In the genomic region with DNA sequence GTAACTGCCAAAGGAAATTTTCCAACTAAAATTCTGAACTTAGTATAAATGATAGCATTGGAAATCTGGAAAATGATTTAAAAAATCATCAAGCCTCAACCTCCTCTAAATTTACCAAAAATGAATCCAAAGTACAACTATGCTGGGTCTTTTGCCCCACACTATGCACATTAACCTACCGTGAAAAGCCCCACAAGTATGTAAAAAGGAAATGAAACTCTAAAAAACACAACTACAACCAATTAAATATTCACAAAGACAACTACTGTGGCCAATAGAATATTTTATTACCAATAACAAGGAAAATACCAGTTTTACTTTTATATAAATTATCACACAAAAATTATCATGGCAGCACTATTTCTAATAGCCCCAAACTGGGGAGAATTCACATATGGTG, we compare ENCODE assay signal across 33 cellular contexts. TPM values are rescaled to one million over a fixed set of nuclear protein-coding genes. Genes with fewer than 3 reads are reported as not detected.
A peak's percentile ranks its signal among the peaks of the same experiment; 100 is the strongest.
DNase-seq lines count a peak whose midpoint lies in the region; ATAC-seq and TF ChIP-seq lines count a peak whose summit lies in the region.
"Had no signal": no experiment of that assay in that cellular context is flagged by ENCODE, and none has a peak within 500 bp of the region (broad histone marks: within the 10 kb centered on the region; RNA-seq: fewer than 3 reads in every experiment).

No MANE protein-coding gene starts in this region.

- H2AFZ ChIP-seq in H9 (ENCODE audit: low read length), result no peak overlapping the region
- H2AFZ ChIP-seq: GM23248, neural progenitor cell, parathyroid adenoma had no signal

- H3K9me3 Mint-ChIP-seq in H9, result no peaks in the 10 kb centered on the region
- no peaks in the 10 kb centered on the region for H3K9me3 Mint-ChIP-seq in activated CD4-positive, alpha-beta memory T cell treated with anti-CD3 and anti-CD28 coated beads, Interleukin-2, amount 10 ng/mL, durations not matched to agents 7 days and 5 days
- no peaks in the 10 kb centered on the region for H3K9me3 Mint-ChIP-seq in stimulated activated naive B cell treated with anti-CD40 and anti-IgM and Interleukin-4, amounts not matched to agents 10 μg/mL and 1 μg/mL and 100 μg/mL, for 72 hours
- no peaks in the 10 kb centered on the region for H3K9me3 Mint-ChIP-seq in MCF 10A (ENCODE audit: unreplicated experiment)
- H3K9me3 Mint-ChIP-seq: activated T-helper 1 cell treated with anti-CD3 and anti-CD28 coated beads, Interleukin-12 subunit alpha, Interleukin-12 subunit beta, Interleukin-2, Interleukin-4 antibody, amounts not matched to agents 30 ng/mL and 10 ng/mL and 1 ng/mL, durations not matched to agents 14 hours and 24 hours and 36 hours; HFFc6; neural progenitor cell had no signal

- peaks cover 71 to 100% (median 97%) of the 10 kb centered on the region in 3 experiments; a peak in 6 of 7 replicates for H3K36me3 Mint-ChIP-seq in H9 (ENCODE audit: insufficient read depth in 1 of 3, low read depth in 3 of 3)
- H3K36me3 Mint-ChIP-seq in activated CD4-positive, alpha-beta memory T cell treated with anti-CD3 and anti-CD28 coated beads, Interleukin-2, amount 10 ng/mL, durations not matched to agents 7 days and 5 days (ENCODE audit: low read depth), result peaks cover 90% of the 10 kb centered on the region
- peaks cover 55 to 80% of the 10 kb centered on the region in 2 donors for H3K36me3 Mint-ChIP-seq in stimulated activated naive B cell treated with anti-CD40 and anti-IgM and Interleukin-4, amounts not matched to agents 10 μg/mL and 1 μg/mL and 100 μg/mL, for 72 hours
- H3K36me3 Mint-ChIP-seq in MCF 10A (ENCODE audit: insufficient read depth, unreplicated experiment), result peaks cover 99% of the 10 kb centered on the region

- H3K56ac ChIP-seq in H9 (ENCODE audit: insufficient read length, low read depth, low read length), result no peak overlapping the region

- H2BK5ac ChIP-seq in H9 (ENCODE audit: insufficient read length, low read length), result no peak overlapping the region

- H3K4me2 ChIP-seq in H9 (ENCODE audit: insufficient read depth, insufficient read length, low read length), result no peak overlapping the region
- H3K4me2 ChIP-seq: BLaER1 treated with 17β-estradiol and CSF1 and Interleukin-3, amounts not matched to agents 10 nM and 100 nM; neural progenitor cell; smooth muscle cell had no signal

- ATAC-seq in left cardiac atrium, result no peak
- peak; percentile 65 to 77 for ATAC-seq in stimulated activated naive B cell treated with anti-CD40 and anti-IgM and Interleukin-4, amounts not matched to agents 10 μg/mL and 1 μg/mL and 100 μg/mL, for 72 hours (replicated peaks)
- ATAC-seq: esophagus mucosa, foreskin keratinocyte, heart right ventricle had no signal

- H3K9me3 ChIP-seq in cardiac muscle cell (ENCODE audit: low read depth) (no peaks in the 10 kb centered on the region), H9 (ENCODE audit: control insufficient read depth, low read depth, low read length) (no peaks in the 10 kb centered on the region)
- H3K9me3 ChIP-seq: BLaER1 treated with 17β-estradiol and CSF1 and Interleukin-3, amounts not matched to agents 10 nM and 100 nM; breast epithelium; heart right ventricle; right atrium auricular region; SJSA1; suprapubic skin had no signal

- H3K9ac ChIP-seq in H9 (ENCODE audit: extremely low read depth, insufficient read length, low read length), result no peak overlapping the region
- H3K9ac ChIP-seq: BLaER1 treated with 17β-estradiol and CSF1 and Interleukin-3, amounts not matched to agents 10 nM and 100 nM; GM23248; neural progenitor cell; parathyroid adenoma had no signal

- H3K36me3 ChIP-seq in cardiac muscle cell, result peaks cover 80% of the 10 kb centered on the region

- H2BK20ac ChIP-seq in H9 (ENCODE audit: low read depth, low read length, poor library complexity, severe bottlenecking), result no peak overlapping the region

- H3K27me3 ChIP-seq in cardiac muscle cell (no peaks in the 10 kb centered on the region), H9 (ENCODE audit: insufficient read depth, low read length) (no peaks in the 10 kb centered on the region)
- H3K27me3 ChIP-seq: BLaER1 treated with 17β-estradiol and CSF1 and Interleukin-3, amounts not matched to agents 10 nM and 100 nM; breast epithelium; foreskin keratinocyte; heart right ventricle; neural progenitor cell; right atrium auricular region; SJSA1; suprapubic skin had no signal

- no peak overlapping the region for H4K91ac ChIP-seq in H9 (ENCODE audit: insufficient read length, low read depth, low read length)

- no peak overlapping the region for H2BK12ac ChIP-seq in H9 (ENCODE audit: insufficient read length, low read depth, low read length)

- peaks cover 0 to 3% of the 10 kb centered on the region in 2 experiments; a peak in 3 of 4 replicates for H3K4me1 Mint-ChIP-seq in H9
- peaks cover 29% of the 10 kb centered on the region for H3K4me1 Mint-ChIP-seq in activated CD4-positive, alpha-beta memory T cell treated with anti-CD3 and anti-CD28 coated beads, Interleukin-2, amount 10 ng/mL, durations not matched to agents 7 days and 5 days
- peaks cover 13 to 40% of the 10 kb centered on the region in 2 donors for H3K4me1 Mint-ChIP-seq in stimulated activated naive B cell treated with anti-CD40 and anti-IgM and Interleukin-4, amounts not matched to agents 10 μg/mL and 1 μg/mL and 100 μg/mL, for 72 hours
- no peaks in the 10 kb centered on the region for H3K4me1 Mint-ChIP-seq in MCF 10A (ENCODE audit: insufficient read depth, unreplicated experiment)

- POLR2A ChIA-PET in activated CD4-positive, alpha-beta memory T cell treated with anti-CD3 and anti-CD28 coated beads, Interleukin-2, amount 10 ng/mL, durations not matched to agents 7 days and 5 days (lab: Charles Lee), result interaction anchor here (1.0 to 1.8 kb wide), 2 partner anchors 13 to 43 kb away, joined by 3 to 6 read pairs; no protein-coding TSS in a partner anchor
- POLR2A ChIA-PET in MCF 10A (lab: Yijun Ruan, JAX), result no interaction called here

- H3K4me3 Mint-ChIP-seq in H9 (no peak overlapping the region), MCF 10A (ENCODE audit: unreplicated experiment) (no peak overlapping the region)
- no peak overlapping the region for H3K4me3 Mint-ChIP-seq in activated CD4-positive, alpha-beta memory T cell treated with anti-CD3 and anti-CD28 coated beads, Interleukin-2, amount 10 ng/mL, durations not matched to agents 7 days and 5 days
- no peak overlapping the region for H3K4me3 Mint-ChIP-seq in stimulated activated naive B cell treated with anti-CD40 and anti-IgM and Interleukin-4, amounts not matched to agents 10 μg/mL and 1 μg/mL and 100 μg/mL, for 72 hours
- H3K4me3 Mint-ChIP-seq: activated T-helper 1 cell treated with anti-CD3 and anti-CD28 coated beads, Interleukin-12 subunit alpha, Interleukin-12 subunit beta, Interleukin-2, Interleukin-4 antibody, amounts not matched to agents 30 ng/mL and 10 ng/mL and 1 ng/mL, durations not matched to agents 14 hours and 24 hours and 36 hours; HFFc6; neural progenitor cell had no signal

- DNase-seq in cardiac muscle cell (ENCODE audit: low read depth in 1 of 2, low spot score in 1 of 2) (no peak), left cardiac atrium (no peak), H9 (no peak), MCF 10A (ENCODE audit: unreplicated experiment) (no peak), T-helper 9 cell (no peak)
- DNase-seq in activated CD4-positive, alpha-beta memory T cell treated with anti-CD3 and anti-CD28 coated beads, Interleukin-2, amount 10 ng/mL, durations not matched to agents 7 days and 5 days, result no peak
- no peak for DNase-seq in stimulated activated naive B cell treated with anti-CD40 and anti-IgM and Interleukin-4, amounts not matched to agents 10 μg/mL and 1 μg/mL and 100 μg/mL, for 72 hours
- no peak for DNase-seq in activated naive CD4-positive, alpha-beta T cell treated with Interleukin-2 at 50 U/mL for 16 hours
- DNase-seq: activated CD4-positive, CD25-positive, alpha-beta regulatory T cell treated with anti-CD3 and anti-CD28 coated beads, Interleukin-2, amount 50 U/mL, for 72 hours; activated naive CD4-positive, alpha-beta T cell treated with anti-CD3 and anti-CD28 coated beads, Interleukin-2, amount 50 U/mL, for 16 hours; COR-L47; DMS53; foreskin keratinocyte; GDM1; GM23248; heart right ventricle; HFFc6; IMR-90; NCI-H1417; NCI-H774; RPMI8226; T-helper 1 cell had no signal

- H3K4me3 ChIP-seq in cardiac muscle cell, result no peak overlapping the region
- H3K4me3 ChIP-seq: BLaER1 treated with 17β-estradiol and CSF1 and Interleukin-3, amounts not matched to agents 10 nM and 100 nM; breast epithelium; GM23248; heart right ventricle; lung; neural progenitor cell; right atrium auricular region; SJSA1; smooth muscle cell; suprapubic skin had no signal

- peak overlapping the region in 2 of 3 experiments; percentile 66 to 72; a peak in 2 of 7 replicates for H3K27ac Mint-ChIP-seq in H9
- peak overlapping the region; percentile 53 for H3K27ac Mint-ChIP-seq in activated CD4-positive, alpha-beta memory T cell treated with anti-CD3 and anti-CD28 coated beads, Interleukin-2, amount 10 ng/mL, durations not matched to agents 7 days and 5 days
- no peak overlapping the region for H3K27ac Mint-ChIP-seq in stimulated activated naive B cell treated with anti-CD40 and anti-IgM and Interleukin-4, amounts not matched to agents 10 μg/mL and 1 μg/mL and 100 μg/mL, for 72 hours
- no peak overlapping the region for H3K27ac Mint-ChIP-seq in MCF 10A (ENCODE audit: low read depth, unreplicated experiment)
- H3K27ac Mint-ChIP-seq: activated T-helper 1 cell treated with anti-CD3 and anti-CD28 coated beads, Interleukin-12 subunit alpha, Interleukin-12 subunit beta, Interleukin-2, Interleukin-4 antibody, amounts not matched to agents 30 ng/mL and 10 ng/mL and 1 ng/mL, durations not matched to agents 14 hours and 24 hours and 36 hours; HFFc6; neural progenitor cell had no signal

- BruUV-seq in MCF 10A (replicated peaks; lab: Mats Ljungman, UMichigan), result no TSS peak

- no peaks in the 10 kb centered on the region for H3K27me3 Mint-ChIP-seq in H9 (ENCODE audit: low read depth)
- no peaks in the 10 kb centered on the region for H3K27me3 Mint-ChIP-seq in activated CD4-positive, alpha-beta memory T cell treated with anti-CD3 and anti-CD28 coated beads, Interleukin-2, amount 10 ng/mL, durations not matched to agents 7 days and 5 days
- no peaks in the 10 kb centered on the region for H3K27me3 Mint-ChIP-seq in stimulated activated naive B cell treated with anti-CD40 and anti-IgM and Interleukin-4, amounts not matched to agents 10 μg/mL and 1 μg/mL and 100 μg/mL, for 72 hours
- H3K27me3 Mint-ChIP-seq in MCF 10A (ENCODE audit: insufficient read depth, unreplicated experiment), result no peaks in the 10 kb centered on the region

- H3K23ac ChIP-seq in H9 (ENCODE audit: insufficient read length, low read depth, low read length), result no peak overlapping the region

- no peaks in the 10 kb centered on the region for H4K20me1 ChIP-seq in H9 (ENCODE audit: control insufficient read depth, insufficient read depth, insufficient read length)

- H2AK5ac ChIP-seq in H9 (ENCODE audit: insufficient read length, low read length), result no peak overlapping the region

- no peak overlapping the region for H3K14ac ChIP-seq in H9 (ENCODE audit: insufficient read depth, low read length)

- no peaks in the 10 kb centered on the region for H3K79me1 ChIP-seq in H9 (ENCODE audit: insufficient read depth, low read depth, low read length, poor library complexity, severe bottlenecking)

- no peak for TF ChIP-seq CTCF in cardiac muscle cell (IDR thresholded peaks at IDR 0.05; ENCODE audit: low read depth, low read length)
- no peak for TF ChIP-seq CTCF in H9 (conservative IDR thresholded peaks at IDR 0.05)
- no peak for TF ChIP-seq CTCF in MCF 10A (IDR thresholded peaks at IDR 0.05; ENCODE audit: unreplicated experiment)

- no peak overlapping the region for H3K4ac ChIP-seq in H9 (ENCODE audit: low read depth, low read length)

- peak overlapping the region; percentile 21 for H3K27ac ChIP-seq in cardiac muscle cell
- H3K27ac ChIP-seq in H9 (ENCODE audit: insufficient read length, low read depth, low read length), result no peak overlapping the region
- H3K27ac ChIP-seq: BLaER1 treated with 17β-estradiol and CSF1 and Interleukin-3, amounts not matched to agents 10 nM and 100 nM; breast epithelium; foreskin keratinocyte; GM23248; heart right ventricle; neural progenitor cell; parathyroid adenoma; right atrium auricular region; SJSA1; suprapubic skin had no signal

- H3K4me1 ChIP-seq in cardiac muscle cell (ENCODE audit: low read depth) (no peaks in the 10 kb centered on the region), H9 (ENCODE audit: insufficient read depth, low read length) (no peaks in the 10 kb centered on the region)
- H3K4me1 ChIP-seq: breast epithelium, foreskin keratinocyte, heart right ventricle, neural progenitor cell, parathyroid adenoma, right atrium auricular region, SJSA1, suprapubic skin had no signal

- intact Hi-C loops in left cardiac atrium (cut with DNase I), result no loop called here
- intact Hi-C loops in MCF 10A (cut with micrococcal nuclease), result no loop called here

- H4K8ac ChIP-seq in H9 (replicated peaks; ENCODE audit: insufficient read length, low read depth, low read length), result no peak overlapping the region

- no peak overlapping the region for H3K18ac ChIP-seq in H9 (ENCODE audit: insufficient read length, low read depth, low read length)

- CTCF ChIA-PET in activated CD4-positive, alpha-beta memory T cell treated with anti-CD3 and anti-CD28 coated beads, Interleukin-2, amount 10 ng/mL, durations not matched to agents 7 days and 5 days (lab: Charles Lee), result no interaction called here
- CTCF ChIA-PET in MCF 10A (lab: Yijun Ruan, JAX), result interaction anchor here (0.6 kb wide), 1 partner anchor 47 kb away, joined by 3 read pairs; no protein-coding TSS in a partner anchor

- peaks cover 14% of the 10 kb centered on the region; the same call in 1 of the 2 replicates for H3K79me2 ChIP-seq in H9 (ENCODE audit: insufficient read depth, low read length)

- no peaks in the 10 kb centered on the region for H3K23me2 ChIP-seq in H9 (ENCODE audit: insufficient read length, low read depth, low read length, poor library complexity, severe bottlenecking)

- no peak overlapping the region for H2BK120ac ChIP-seq in H9 (ENCODE audit: low read depth, low read length, poor library complexity, severe bottlenecking)

- H3T11ph ChIP-seq in H9 (ENCODE audit: low read length), result no peak overlapping the region

- no peak overlapping the region for H2BK15ac ChIP-seq in H9 (ENCODE audit: low read depth, low read length)

- H4K5ac ChIP-seq in H9 (ENCODE audit: insufficient read length, low read depth, low read length), result no peak overlapping the region

- no CpG with 5 or more reads among the region's 1 CpG for WGBS in H9 (ENCODE audit: extremely low coverage, insufficient read length, low lambda C conversion rate)

RNA-seq across cellular contexts. Expression of a gene that starts 19.3 kb away (rescaled TPM):
- total RNA-seq in cardiac muscle cell (64.2 and 140 TPM in 2 replicates), left cardiac atrium (100 to 1,000 TPM in 1 of 2 donors, 10 to 100 TPM in 1; 70.0 to 106 TPM), H9 (2021) (206 TPM in 2 replicates), MCF 10A (2022) (190 and 226 TPM in 2 replicates)
- 56.7 and 73.9 TPM in 2 replicates for polyA plus RNA-seq in cardiac muscle cell
- total RNA-seq in activated CD4-positive, alpha-beta memory T cell treated with anti-CD3 and anti-CD28 coated beads, Interleukin-2, amount 10 ng/mL, durations not matched to agents 7 days and 5 days, result 100 to 1,000 TPM; 129 to 130 TPM

RNA-seq across cellular contexts. Expression of a gene that starts 31.8 kb away (rescaled TPM):
- total RNA-seq in cardiac muscle cell, result 1.0 and 1.5 TPM in 2 replicates
- polyA plus RNA-seq in cardiac muscle cell, result 2.5 and 4.5 TPM in 2 replicates
- 1 to 10 TPM; 3.3 to 5.0 TPM for total RNA-seq in left cardiac atrium
- total RNA-seq in H9 (2021), result 4.5 and 5.5 TPM in 2 replicates
- total RNA-seq in activated CD4-positive, alpha-beta memory T cell treated with anti-CD3 and anti-CD28 coated beads, Interleukin-2, amount 10 ng/mL, durations not matched to agents 7 days and 5 days, result under 1 TPM; 0.13 to 0.40 TPM
- total RNA-seq in MCF 10A (2022), result 2.2 and 3.8 TPM in 2 replicates

RNA-seq across cellular contexts. Expression of a gene that starts 42.6 kb away (rescaled TPM):
- total RNA-seq in cardiac muscle cell (41.9 and 52.3 TPM in 2 replicates), left cardiac atrium (10 to 100 TPM; 22.6 to 25.4 TPM), H9 (2021) (62.7 and 63.2 TPM in 2 replicates), MCF 10A (2022) (27.2 and 35.3 TPM in 2 replicates)
- polyA plus RNA-seq in cardiac muscle cell, result 73.3 and 77.4 TPM in 2 replicates
- 10 to 100 TPM; 52.4 to 57.1 TPM for total RNA-seq in activated CD4-positive, alpha-beta memory T cell treated with anti-CD3 and anti-CD28 coated beads, Interleukin-2, amount 10 ng/mL, durations not matched to agents 7 days and 5 days

Comparison
In these comparisons a context has a peak if more than half of its experiments do, and no peak if none do; other contexts are left out.
1. ATAC-seq: peak in stimulated activated naive B cell treated with anti-CD40 and anti-IgM and Interleukin-4, amounts not matched to agents 10 μg/mL and 1 μg/mL and 100 μg/mL, for 72 hours (2 of 2); none in left cardiac atrium (0 of 2).
2. H3K27ac Mint-ChIP-seq: peak in H9 (2 of 3) and activated CD4-positive, alpha-beta memory T cell treated with anti-CD3 and anti-CD28 coated beads, Interleukin-2, amount 10 ng/mL, durations not matched to agents 7 days and 5 days (single experiment); none in stimulated activated naive B cell treated with anti-CD40 and anti-IgM and Interleukin-4, amounts not matched to agents 10 μg/mL and 1 μg/mL and 100 μg/mL, for 72 hours (single experiment) and MCF 10A (single experiment).